ENCODE assay signal across 2 cellular contexts in genomic region chr19:10433131-10433536, GRCh38.
TF ChIP-seq lines count a peak whose summit lies in the region.

No MANE protein-coding gene starts in this region.

TF ChIP-seq in HCT116, 20 proteins besides CTCF, POLR2A, EP300 and RAD21:
- TF ChIP-seq JUND (IDR thresholded peaks at IDR 0.05), result no peak
- TF ChIP-seq ZNF274 (IDR thresholded peaks at IDR 0.05; ENCODE audit: low read depth, low read length), result no peak
- TF ChIP-seq FOSL1 (IDR thresholded peaks at IDR 0.05; ENCODE audit: low read depth), result no peak
- TF ChIP-seq EZH2phosphoT487 (IDR thresholded peaks at IDR 0.05; ENCODE audit: borderline replicate concordance), result no peak
- no peak for TF ChIP-seq EZH2 (IDR thresholded peaks at IDR 0.05)
- TF ChIP-seq ELF1 (IDR thresholded peaks at IDR 0.05; ENCODE audit: borderline replicate concordance, low read depth), result no peak
- TF ChIP-seq TCF7L2 (IDR thresholded peaks at IDR 0.05; ENCODE audit: borderline replicate concordance, extremely low read depth, insufficient read depth, insufficient read length), result no peak
- no peak for TF ChIP-seq REST (IDR thresholded peaks at IDR 0.05; ENCODE audit: low read depth)
- no peak for TF ChIP-seq ZBTB33 (IDR thresholded peaks at IDR 0.05; ENCODE audit: extremely low read depth, insufficient replicate concordance, low read length)
- no peak for TF ChIP-seq SIN3A (IDR thresholded peaks at IDR 0.05; ENCODE audit: low read depth)
- TF ChIP-seq ATF3 (IDR thresholded peaks at IDR 0.05), result no peak

TF ChIP-seq in K562, 482 proteins besides CTCF, POLR2A, EP300 and RAD21:
- no peak for TF ChIP-seq ATF2 (CRISPR knock-in tag; IDR thresholded peaks at IDR 0.05)
- TF ChIP-seq PTTG1 (tag; IDR thresholded peaks at IDR 0.05; ENCODE audit: low read depth), result no peak
- TF ChIP-seq NEUROD1 (IDR thresholded peaks at IDR 0.05; ENCODE audit: borderline replicate concordance, low read depth, low read length, partially characterized antibody), result no peak
- no peak for TF ChIP-seq SREBF1 (IDR thresholded peaks at IDR 0.05; ENCODE audit: borderline replicate concordance, low read depth, low read length)
- TF ChIP-seq SMAD1 (IDR thresholded peaks at IDR 0.05; ENCODE audit: low read depth, low read length, partially characterized antibody), result no peak
- no peak for TF ChIP-seq ZNF175 (CRISPR knock-in tag; IDR thresholded peaks at IDR 0.05; ENCODE audit: low read depth)
- no peak for TF ChIP-seq RBBP5 (IDR thresholded peaks at IDR 0.05; ENCODE audit: borderline replicate concordance, insufficient read depth, low read length, poor library complexity, severe bottlenecking)
- no peak for TF ChIP-seq ATF7 (IDR thresholded peaks at IDR 0.05)
- no peak for TF ChIP-seq TAL1 (IDR thresholded peaks at IDR 0.05)
- no peak for TF ChIP-seq PATZ1 (CRISPR knock-in tag; IDR thresholded peaks at IDR 0.05; ENCODE audit: borderline replicate concordance)
- TF ChIP-seq ZBTB2 (IDR thresholded peaks at IDR 0.05), result no peak
- TF ChIP-seq SMARCE1 (IDR thresholded peaks at IDR 0.05), result no peak
- TF ChIP-seq ZNF717 (CRISPR knock-in tag; IDR thresholded peaks at IDR 0.05), result no peak
- no peak for TF ChIP-seq KHSRP (IDR thresholded peaks at IDR 0.05)
- no peak for TF ChIP-seq ZNF3 (CRISPR knock-in tag; IDR thresholded peaks at IDR 0.05)
- no peak for TF ChIP-seq ZNF431 (CRISPR knock-in tag; IDR thresholded peaks at IDR 0.05)
- TF ChIP-seq SMARCA4 (IDR thresholded peaks at IDR 0.05), result no peak
- TF ChIP-seq, protein P1, sequence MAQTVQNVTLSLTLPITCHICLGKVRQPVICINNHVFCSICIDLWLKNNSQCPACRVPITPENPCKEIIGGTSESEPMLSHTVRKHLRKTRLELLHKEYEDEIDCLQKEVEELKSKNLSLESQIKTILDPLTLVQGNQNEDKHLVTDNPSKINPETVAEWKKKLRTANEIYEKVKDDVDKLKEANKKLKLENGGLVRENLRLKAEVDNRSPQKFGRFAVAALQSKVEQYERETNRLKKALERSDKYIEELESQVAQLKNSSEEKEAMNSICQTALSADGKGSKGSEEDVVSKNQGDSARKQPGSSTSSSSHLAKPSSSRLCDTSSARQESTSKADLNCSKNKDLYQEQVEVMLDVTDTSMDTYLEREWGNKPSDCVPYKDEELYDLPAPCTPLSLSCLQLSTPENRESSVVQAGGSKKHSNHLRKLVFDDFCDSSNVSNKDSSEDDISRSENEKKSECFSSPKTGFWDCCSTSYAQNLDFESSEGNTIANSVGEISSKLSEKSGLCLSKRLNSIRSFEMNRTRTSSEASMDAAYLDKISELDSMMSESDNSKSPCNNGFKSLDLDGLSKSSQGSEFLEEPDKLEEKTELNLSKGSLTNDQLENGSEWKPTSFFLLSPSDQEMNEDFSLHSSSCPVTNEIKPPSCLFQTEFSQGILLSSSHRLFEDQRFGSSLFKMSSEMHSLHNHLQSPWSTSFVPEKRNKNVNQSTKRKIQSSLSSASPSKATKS (CRISPR knock-in tag; IDR thresholded peaks at IDR 0.05), result no peak
- TF ChIP-seq ZNF354B (CRISPR knock-in tag; IDR thresholded peaks at IDR 0.05), result no peak
